Comparison of ENCODE assay signal across 8 cellular contexts in the genomic region with DNA sequence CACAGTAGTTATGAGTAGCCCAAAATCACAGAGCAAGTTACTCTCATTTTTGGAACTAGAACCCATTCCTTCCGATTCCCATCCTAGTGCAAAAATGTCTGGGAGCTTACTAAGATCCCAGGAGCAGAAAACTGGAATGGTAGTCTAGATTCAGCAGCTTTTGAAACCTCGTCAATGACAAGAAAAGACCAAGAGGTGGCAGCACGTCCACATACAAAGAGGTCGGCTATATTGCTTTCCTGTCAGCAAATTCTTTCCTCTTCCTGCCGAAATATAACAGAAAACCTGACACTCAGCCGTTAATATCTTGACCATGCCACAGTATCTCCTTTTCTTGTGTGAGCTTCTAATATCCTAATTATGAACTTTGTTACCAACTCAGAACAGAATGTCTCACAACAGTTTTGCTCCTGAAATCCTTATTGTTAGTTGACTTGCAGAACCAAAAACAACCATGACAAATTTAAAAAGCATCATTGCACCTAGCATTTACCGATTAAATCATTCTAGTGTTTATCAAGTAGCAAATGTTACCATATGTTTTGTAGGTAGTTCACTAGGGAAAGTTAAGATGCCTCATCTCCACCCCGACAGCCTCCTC.
DNase-seq lines count a peak whose midpoint lies in the region; ATAC-seq and TF ChIP-seq lines count a peak whose summit lies in the region.

No MANE protein-coding gene starts in this region.

- DNase-seq in DMS114 treated with DMSO at 0.1 percent for 48 hours (lab: John Stamatoyannopoulos, UW; ENCODE audit: unreplicated experiment), result peak; percentile 12
- peak; percentile 6 for DNase-seq in GM19240 (ENCODE audit: insufficient read length, low spot score)
- DNase-seq in MM.1S, result peak; percentile 61
- DNase-seq in SKM-1 treated with dmso at 0.1 percent for 144 hours (lab: John Stamatoyannopoulos, UW; ENCODE audit: unreplicated experiment), result peak; percentile 43
- DNase-seq in epithelial cell of proximal tubule (ENCODE audit: low read depth), result peak; percentile 7
- peak in 1 of 3 donors; percentile 77 for DNase-seq in mucosa of descending colon

- H3K27ac ChIP-seq in MM.1S (ENCODE audit: low read length), result no peak overlapping the region

- ATAC-seq in mucosa of descending colon (peak; percentile 89), GM19467 (IDR thresholded peaks at IDR 0.05; ENCODE audit: unreplicated experiment) (no peak), HG03442 (IDR thresholded peaks at IDR 0.05; ENCODE audit: unreplicated experiment) (no peak)

- H3K9me3 ChIP-seq in MM.1S (replicated peaks; ENCODE audit: insufficient read depth, low read length) (no peaks in the 10 kb centered on the region), mucosa of descending colon (no peaks in the 10 kb centered on the region)

- no peaks in the 10 kb centered on the region for H3F3A ChIP-seq in MM.1S (ENCODE audit: insufficient read depth, low read length)

- no peaks in the 10 kb centered on the region for H4K20me1 ChIP-seq in MM.1S (ENCODE audit: insufficient read depth, low read length)

- H3K79me2 ChIP-seq in MM.1S (ENCODE audit: low read length), result no peaks in the 10 kb centered on the region

- 0 out of 2 replicates have a peak overlapping the region, but pooled peaks have one; percentile 28 for H3K4me2 ChIP-seq in MM.1S (ENCODE audit: low read depth, low read length)

- H3K27me3 ChIP-seq in MM.1S (replicated peaks; ENCODE audit: insufficient read depth, low read length), result no peaks in the 10 kb centered on the region

- no peaks in the 10 kb centered on the region for H3K9me2 ChIP-seq in MM.1S (replicated peaks; ENCODE audit: insufficient read depth, low read length)

- no peak overlapping the region for H3K4me3 ChIP-seq in MM.1S (ENCODE audit: low read length)
- no peak overlapping the region for H3K4me3 ChIP-seq in epithelial cell of proximal tubule (ENCODE audit: low read depth, low read length)
- H3K4me3 ChIP-seq in mucosa of descending colon, result no peak overlapping the region

- intact Hi-C loops in mucosa of descending colon (cut with DNase I, micrococcal nuclease), result loop anchor here (5.0 to 10.0 kb wide), 2 partner anchors 411 to 413 kb away; no protein-coding TSS in a partner anchor

- TF ChIP-seq CTCF in MM.1S (IDR thresholded peaks at IDR 0.05; ENCODE audit: low read length) (peak; percentile 74), epithelial cell of proximal tubule (conservative IDR thresholded peaks at IDR 0.05; ENCODE audit: low read depth, low read length) (peak; percentile 82), mucosa of descending colon (IDR thresholded peaks at IDR 0.05) (peak; percentile 37)

- peak overlapping the region; percentile 49; the same call in 1 of the 2 replicates for H2AFZ ChIP-seq in MM.1S (ENCODE audit: low read length)

- no peak overlapping the region for H3K9ac ChIP-seq in MM.1S (ENCODE audit: low read length)

- H3K36me3 ChIP-seq in MM.1S (replicated peaks; ENCODE audit: insufficient read depth, low read length) (no peaks in the 10 kb centered on the region), mucosa of descending colon (ENCODE audit: low read depth) (no peaks in the 10 kb centered on the region)

- H3K4me1 ChIP-seq in MM.1S (ENCODE audit: low read length), result no peaks in the 10 kb centered on the region
- peaks cover 2% of the 10 kb centered on the region for H3K4me1 ChIP-seq in mucosa of descending colon (ENCODE audit: low read depth)
